In genomic region chr1:36345353-36345752, GRCh38 we compare ENCODE assay signal across 31 cellular contexts.
"Had no signal": no experiment of that assay in that cellular context is flagged by ENCODE, and none has a peak within 500 bp of the region (broad histone marks: within the 10 kb centered on the region; RNA-seq: fewer than 3 reads in every experiment).

No MANE protein-coding gene starts in this region.

- H3K27me3 Mint-ChIP-seq: activated CD4-positive, alpha-beta T cell treated with anti-CD3 and anti-CD28 coated beads for 36 hours; activated CD4-positive, alpha-beta T cell treated with anti-CD3 and anti-CD28 coated beads, Interleukin-2, amount 10 ng/mL, durations not matched to agents 7 days and 5 days; activated naive CD8-positive, alpha-beta T cell treated with anti-CD3 and anti-CD28 coated beads, Interleukin-2, amount 10 ng/mL, durations not matched to agents 7 days and 5 days; activated T-helper 17 cell treated with anti-CD3 and anti-CD28 coated beads, Interleukin-2, amount 50 U/mL, for 72 hours had no signal

- H3K4me1 ChIP-seq: body of pancreas had no signal

- H3K4me1 Mint-ChIP-seq: WTC11 had no signal

- H3K9me3 ChIP-seq: body of pancreas, breast epithelium, SJCRH30 had no signal

- DNase-seq: activated CD4-positive, alpha-beta T cell treated with anti-CD3 and anti-CD28 coated beads for 36 hours; activated CD4-positive, alpha-beta T cell treated with anti-CD3 and anti-CD28 coated beads, Interleukin-2, amount 10 ng/mL, durations not matched to agents 7 days and 5 days; activated CD4-positive, alpha-beta T cell treated with anti-CD3 and anti-CD28 coated beads, Interleukin-2, amount 50 U/mL, for 48 hours; activated CD8-positive, alpha-beta memory T cell treated with anti-CD3 and anti-CD28 coated beads for 24 hours; activated effector memory CD4-positive, alpha-beta T cell treated with anti-CD3 and anti-CD28 coated beads, Interleukin-2, amount 50 U/mL, for 16 hours; activated naive CD4-positive, alpha-beta T cell; activated naive CD4-positive, alpha-beta T cell treated with anti-CD3 and anti-CD28 coated beads, Interleukin-2, amount 50 U/mL, for 16 hours; activated naive CD8-positive, alpha-beta T cell treated with anti-CD3 and anti-CD28 coated beads, Interleukin-2, amount 10 ng/mL, durations not matched to agents 7 days and 5 days; activated T-cell treated with anti-CD3 and anti-CD28 coated beads, Interleukin-2, amount 50 U/mL, for 1 hour; activated T-cell treated with anti-CD3 and anti-CD28 coated beads, Interleukin-2, amount 50 U/mL, for 72 hours; amygdala; body of pancreas; cerebellar nuclear complex; MM.1S; MV-4-11; NCI-H1092; NCI-H1436 treated with DMSO at 0.1 percent for 48 hours; NCI-H1694 treated with DMSO at 0.1 percent for 48 hours; NCI-H2029; NCI-H345; NCI-H524 treated with DMSO at 0.1 percent for 48 hours; SHP77; SJCRH30 had no signal

- H3K27me3 ChIP-seq: body of pancreas, breast epithelium, SJCRH30 had no signal

- H3K4me2 ChIP-seq: KMS-11 had no signal

- H3K9me3 Mint-ChIP-seq: activated CD4-positive, alpha-beta T cell treated with anti-CD3 and anti-CD28 coated beads, Interleukin-2, amount 10 ng/mL, durations not matched to agents 7 days and 5 days; activated naive CD8-positive, alpha-beta T cell treated with anti-CD3 and anti-CD28 coated beads, Interleukin-2, amount 10 ng/mL, durations not matched to agents 7 days and 5 days; activated T-cell treated with anti-CD3 and anti-CD28 coated beads, Interleukin-2, amount 50 U/mL, for 72 hours; activated T-helper 17 cell treated with anti-CD3 and anti-CD28 coated beads, Interleukin-2, amount 50 U/mL, for 72 hours; T-helper 2 cell treated with Interferon-gamma antibody and Interleukin-4, amounts not matched to agents 5 μg/mL and 100 μg/mL, for 36 hours; WTC11 had no signal

- H3K27ac Mint-ChIP-seq: activated CD4-positive, alpha-beta T cell treated with anti-CD3 and anti-CD28 coated beads for 36 hours; activated CD4-positive, alpha-beta T cell treated with anti-CD3 and anti-CD28 coated beads, Interleukin-2, amount 10 ng/mL, durations not matched to agents 7 days and 5 days; activated naive CD8-positive, alpha-beta T cell treated with anti-CD3 and anti-CD28 coated beads, Interleukin-2, amount 10 ng/mL, durations not matched to agents 7 days and 5 days; activated T-cell treated with anti-CD3 and anti-CD28 coated beads, Interleukin-2, amount 50 U/mL, for 72 hours had no signal

- H3K36me3 ChIP-seq: breast epithelium had no signal

- H3K4me3 ChIP-seq: body of pancreas, breast epithelium, SJCRH30, SK-N-MC had no signal

- H3K27ac ChIP-seq: body of pancreas, breast epithelium, KMS-11, SJCRH30, SK-N-MC had no signal

- H3K9ac ChIP-seq: KMS-11 had no signal

- ATAC-seq: activated CD4-positive, alpha-beta T cell treated with anti-CD3 and anti-CD28 coated beads for 36 hours; activated CD4-positive, CD25-positive, alpha-beta regulatory T cell treated with anti-CD3 and anti-CD28 coated beads, Interleukin-2, amount 50 U/mL, for 24 hours; activated T-cell treated with anti-CD3 and anti-CD28 coated beads, Interleukin-2, amount 50 U/mL, for 72 hours; activated T-helper 17 cell treated with anti-CD3 and anti-CD28 coated beads, Interleukin-2, amount 50 U/mL, for 72 hours; body of pancreas; Panc1; WTC11 had no signal

- H3K4me3 Mint-ChIP-seq: activated CD4-positive, alpha-beta T cell treated with anti-CD3 and anti-CD28 coated beads for 36 hours; activated CD4-positive, alpha-beta T cell treated with anti-CD3 and anti-CD28 coated beads, Interleukin-2, amount 10 ng/mL, durations not matched to agents 7 days and 5 days; activated naive CD8-positive, alpha-beta T cell treated with anti-CD3 and anti-CD28 coated beads, Interleukin-2, amount 10 ng/mL, durations not matched to agents 7 days and 5 days; activated T-cell treated with anti-CD3 and anti-CD28 coated beads, Interleukin-2, amount 50 U/mL, for 72 hours; activated T-helper 17 cell treated with anti-CD3 and anti-CD28 coated beads, Interleukin-2, amount 50 U/mL, for 72 hours; T-helper 2 cell treated with Interferon-gamma antibody and Interleukin-4, amounts not matched to agents 5 μg/mL and 100 μg/mL, for 36 hours; WTC11 had no signal
